7 cellular contexts compared by ENCODE assay signal in the genomic region with DNA sequence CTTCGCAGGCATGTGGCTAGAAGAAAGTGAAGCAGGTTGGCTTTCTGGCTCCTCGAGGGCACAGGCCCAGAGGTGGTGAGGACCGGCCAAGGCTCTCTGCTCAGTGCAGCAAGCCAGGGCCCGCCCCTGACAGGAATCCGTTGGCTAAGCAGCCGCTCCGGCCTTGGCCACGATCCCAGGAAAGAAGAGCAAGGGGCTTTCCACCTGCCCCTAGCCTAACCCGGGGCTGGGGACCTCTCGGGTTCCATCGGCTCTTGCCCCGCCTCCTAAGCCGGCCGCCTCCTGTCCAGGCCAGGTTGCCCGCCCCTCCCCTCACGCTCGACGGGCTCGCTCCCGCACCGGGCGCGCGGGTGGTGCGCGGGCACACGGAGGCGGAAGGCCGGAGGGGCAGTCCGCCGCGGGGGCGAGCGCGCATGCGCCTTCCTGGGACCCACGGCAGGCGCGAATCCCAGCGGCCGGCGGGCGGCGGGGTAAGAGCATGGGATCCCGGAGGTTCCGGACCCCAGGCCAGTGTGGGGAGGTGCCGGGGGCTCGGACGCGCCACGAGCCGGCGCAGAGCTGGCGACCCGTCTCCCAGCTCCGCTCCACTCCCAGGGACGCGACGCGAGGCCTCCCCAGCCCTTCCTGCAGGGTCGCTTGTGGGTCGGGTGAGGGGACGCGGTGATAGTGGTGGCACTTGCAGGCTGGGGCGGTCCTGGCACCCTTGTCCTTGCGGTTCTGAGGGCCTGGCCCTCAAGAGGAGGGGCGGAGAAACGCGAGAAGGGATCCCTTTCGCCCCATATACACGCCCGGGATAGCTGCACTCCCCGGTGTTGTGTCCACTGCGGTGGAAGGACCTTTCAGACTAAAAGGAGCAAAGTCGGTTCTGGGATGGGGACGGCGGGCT. TPM values are rescaled to one million over a fixed set of nuclear protein-coding genes. Genes with fewer than 3 reads are reported as not detected.
DNase-seq lines count a peak whose midpoint lies in the region; ATAC-seq and TF ChIP-seq lines count a peak whose summit lies in the region.

ALG6 (plus strand) TSS at position 410 of the 886 bp plus-strand sequence. CDS start 3,351 bp downstream, outside the sequence.

- H3K9me2 ChIP-seq in hepatocyte (replicated peaks; ENCODE audit: insufficient read depth): no peaks in the 10 kb centered on the region

- DNase-seq in NCI-H2029 (lab: John Stamatoyannopoulos, UW): peak; percentile 100
- peak; percentile 77 for DNase-seq in T-helper 9 cell
- DNase-seq in astrocyte of the hippocampus (ENCODE audit: low read depth, low spot score): peak; percentile 99
- peak; percentile 98 for DNase-seq in hepatocyte (ENCODE audit: low spot score)
- DNase-seq in renal cortical epithelial cell (ENCODE audit: low read depth): peak; percentile 81

- H3K27me3 ChIP-seq in hepatocyte: no peaks in the 10 kb centered on the region

- H3K4me3 ChIP-seq in hepatocyte: peak within 1 kb of the TSS; percentile 64

- peaks cover 3% of the 10 kb centered on the region for H3K79me2 ChIP-seq in hepatocyte

- ATAC-seq in GM18517 (IDR thresholded peaks at IDR 0.05; ENCODE audit: unreplicated experiment) (peak; percentile 88), HG03025 (IDR thresholded peaks at IDR 0.05; ENCODE audit: low FRiP score, unreplicated experiment) (peak; percentile 90)

- peak within 1 kb of the TSS; percentile 83 for H3K4me2 ChIP-seq in hepatocyte

- peak within 1 kb of the TSS; percentile 99 for H2AFZ ChIP-seq in hepatocyte

- WGBS in hepatocyte (ENCODE audit: low lambda C conversion rate, missing lambda C conversion rate): 2% methylated on average over 72 of the region's 77 CpGs

- H3K9me3 ChIP-seq in hepatocyte (ENCODE audit: low read depth): no peaks in the 10 kb centered on the region

- no peaks in the 10 kb centered on the region for H3K36me3 ChIP-seq in hepatocyte (replicated peaks; ENCODE audit: insufficient read depth, low read depth)

- H4K20me1 ChIP-seq in hepatocyte (ENCODE audit: insufficient read depth, poor library complexity, severe bottlenecking): no peaks in the 10 kb centered on the region

- H3K4me1 ChIP-seq in hepatocyte (ENCODE audit: insufficient read depth): peaks cover 4% of the 10 kb centered on the region

- H3K27ac ChIP-seq in hepatocyte: peak within 1 kb of the TSS; percentile 55

- TF ChIP-seq CTCF in hepatocyte (IDR thresholded peaks at IDR 0.05; ENCODE audit: poor library complexity): no peak

RNA-seq across cellular contexts. Expression of gene ALG6, which starts in this region (rescaled TPM):
- total RNA-seq in hepatocyte (20.7 and 21.8 TPM in 2 replicates), renal cortical epithelial cell (16.7 and 17.7 TPM in 2 replicates)
- 12.4 and 18.3 TPM in 2 replicates for polyA plus RNA-seq in hepatocyte

Comparison
In these comparisons a context has a peak if more than half of its experiments do, and no peak if none do; other contexts are left out.
1. Peak in every context shown above with its lines: DNase-seq, ATAC-seq, H3K4me3 ChIP-seq and H3K27ac ChIP-seq.